Comparison of ENCODE assay signal across 2 cellular contexts in the genomic region with DNA sequence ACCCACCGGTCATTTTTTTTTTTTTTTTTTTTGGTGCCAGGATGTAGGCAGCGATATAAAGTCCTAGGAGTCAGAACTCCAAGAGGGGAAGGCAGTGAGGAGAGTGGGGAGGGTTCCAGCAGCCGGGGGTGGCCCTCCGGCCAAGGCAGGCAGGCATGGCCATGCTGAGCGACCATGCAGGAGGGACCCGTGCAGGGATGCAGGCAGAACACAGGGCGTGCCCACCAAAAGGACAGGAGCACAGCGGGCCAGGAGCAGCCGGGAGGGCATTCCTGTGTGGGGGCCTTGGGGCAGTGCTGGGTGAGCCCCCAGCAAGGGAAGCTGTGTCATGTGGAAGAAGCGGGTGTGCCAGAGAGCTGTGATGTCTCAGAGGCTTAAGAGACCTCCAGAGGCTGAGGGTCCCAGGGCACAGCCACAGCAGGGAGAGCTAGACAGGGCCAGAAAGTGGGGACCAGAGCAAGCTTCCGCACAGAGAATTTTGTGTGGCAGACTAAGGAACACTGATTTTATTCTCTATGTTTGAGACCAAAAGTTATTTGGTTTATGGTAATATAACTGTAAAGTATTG.
A peak's percentile ranks its signal among the peaks of the same experiment; 100 is the strongest.
TF ChIP-seq lines count a peak whose summit lies in the region.

No MANE protein-coding gene starts in this region.

TF ChIP-seq in HepG2, 621 proteins besides CTCF, POLR2A, EP300 and RAD21:
- TF ChIP-seq RORA (CRISPR knock-in tag; IDR thresholded peaks at IDR 0.05) (no peak), HNRNPLL (IDR thresholded peaks at IDR 0.05; ENCODE audit: low read depth, low read length, poor library complexity, severe bottlenecking) (peak; percentile 29), AGO1 (IDR thresholded peaks at IDR 0.05; ENCODE audit: low read depth, low read length, poor library complexity, severe bottlenecking) (peak; percentile 100), NPAS2 (CRISPR knock-in tag; IDR thresholded peaks at IDR 0.05; ENCODE audit: borderline replicate concordance) (no peak), AGO2 (optimal IDR thresholded peaks at IDR 0.05; ENCODE audit: low read depth, low read length) (peak; percentile 83), RBFOX2 (IDR thresholded peaks at IDR 0.05; ENCODE audit: low read depth, low read length) (peak; percentile 58; the same call in 1 of the 2 replicates)
- TF ChIP-seq, protein P1, sequence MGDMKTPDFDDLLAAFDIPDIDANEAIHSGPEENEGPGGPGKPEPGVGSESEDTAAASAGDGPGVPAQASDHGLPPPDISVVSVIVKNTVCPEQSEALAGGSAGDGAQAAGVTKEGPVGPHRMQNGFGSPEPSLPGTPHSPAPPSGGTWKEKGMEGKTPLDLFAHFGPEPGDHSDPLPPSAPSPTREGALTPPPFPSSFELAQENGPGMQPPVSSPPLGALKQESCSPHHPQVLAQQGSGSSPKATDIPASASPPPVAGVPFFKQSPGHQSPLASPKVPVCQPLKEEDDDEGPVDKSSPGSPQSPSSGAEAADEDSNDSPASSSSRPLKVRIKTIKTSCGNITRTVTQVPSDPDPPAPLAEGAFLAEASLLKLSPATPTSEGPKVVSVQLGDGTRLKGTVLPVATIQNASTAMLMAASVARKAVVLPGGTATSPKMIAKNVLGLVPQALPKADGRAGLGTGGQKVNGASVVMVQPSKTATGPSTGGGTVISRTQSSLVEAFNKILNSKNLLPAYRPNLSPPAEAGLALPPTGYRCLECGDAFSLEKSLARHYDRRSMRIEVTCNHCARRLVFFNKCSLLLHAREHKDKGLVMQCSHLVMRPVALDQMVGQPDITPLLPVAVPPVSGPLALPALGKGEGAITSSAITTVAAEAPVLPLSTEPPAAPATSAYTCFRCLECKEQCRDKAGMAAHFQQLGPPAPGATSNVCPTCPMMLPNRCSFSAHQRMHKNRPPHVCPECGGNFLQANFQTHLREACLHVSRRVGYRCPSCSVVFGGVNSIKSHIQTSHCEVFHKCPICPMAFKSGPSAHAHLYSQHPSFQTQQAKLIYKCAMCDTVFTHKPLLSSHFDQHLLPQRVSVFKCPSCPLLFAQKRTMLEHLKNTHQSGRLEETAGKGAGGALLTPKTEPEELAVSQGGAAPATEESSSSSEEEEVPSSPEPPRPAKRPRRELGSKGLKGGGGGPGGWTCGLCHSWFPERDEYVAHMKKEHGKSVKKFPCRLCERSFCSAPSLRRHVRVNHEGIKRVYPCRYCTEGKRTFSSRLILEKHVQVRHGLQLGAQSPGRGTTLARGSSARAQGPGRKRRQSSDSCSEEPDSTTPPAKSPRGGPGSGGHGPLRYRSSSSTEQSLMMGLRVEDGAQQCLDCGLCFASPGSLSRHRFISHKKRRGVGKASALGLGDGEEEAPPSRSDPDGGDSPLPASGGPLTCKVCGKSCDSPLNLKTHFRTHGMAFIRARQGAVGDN (CRISPR knock-in tag; IDR thresholded peaks at IDR 0.05), result peak; percentile 17; the same call in 1 of the 2 replicates
TF ChIP-seq in HepG2: peak in this region for 5.

TF ChIP-seq in H1, 55 proteins besides CTCF, POLR2A, EP300 and RAD21:
- TF ChIP-seq SUZ12 (IDR thresholded peaks at IDR 0.05; ENCODE audit: low read length), result no peak
- TF ChIP-seq JUND (IDR thresholded peaks at IDR 0.05; ENCODE audit: low read length), result no peak
- TF ChIP-seq CREB1 (IDR thresholded peaks at IDR 0.05), result no peak
- no peak for TF ChIP-seq MAFK (IDR thresholded peaks at IDR 0.05; ENCODE audit: low read depth, low read length)
- TF ChIP-seq USF2 (IDR thresholded peaks at IDR 0.05; ENCODE audit: low read length), result no peak
- TF ChIP-seq RFX5 (IDR thresholded peaks at IDR 0.05; ENCODE audit: borderline replicate concordance, low read depth, low read length), result no peak
- TF ChIP-seq RXRA (IDR thresholded peaks at IDR 0.05; ENCODE audit: insufficient read depth, low read depth, low read length), result no peak
- TF ChIP-seq SIX5 (IDR thresholded peaks at IDR 0.05; ENCODE audit: low read depth, low read length), result no peak
- no peak for TF ChIP-seq TEAD4 (IDR thresholded peaks at IDR 0.05; ENCODE audit: low read depth, low read length)
- no peak for TF ChIP-seq ATF2 (IDR thresholded peaks at IDR 0.05; ENCODE audit: low read length)
- TF ChIP-seq YY1 (IDR thresholded peaks at IDR 0.05; ENCODE audit: low read depth, low read length), result no peak
- TF ChIP-seq, protein P2, sequence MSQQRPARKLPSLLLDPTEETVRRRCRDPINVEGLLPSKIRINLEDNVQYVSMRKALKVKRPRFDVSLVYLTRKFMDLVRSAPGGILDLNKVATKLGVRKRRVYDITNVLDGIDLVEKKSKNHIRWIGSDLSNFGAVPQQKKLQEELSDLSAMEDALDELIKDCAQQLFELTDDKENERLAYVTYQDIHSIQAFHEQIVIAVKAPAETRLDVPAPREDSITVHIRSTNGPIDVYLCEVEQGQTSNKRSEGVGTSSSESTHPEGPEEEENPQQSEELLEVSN (IDR thresholded peaks at IDR 0.05), result no peak
- TF ChIP-seq, protein P3, sequence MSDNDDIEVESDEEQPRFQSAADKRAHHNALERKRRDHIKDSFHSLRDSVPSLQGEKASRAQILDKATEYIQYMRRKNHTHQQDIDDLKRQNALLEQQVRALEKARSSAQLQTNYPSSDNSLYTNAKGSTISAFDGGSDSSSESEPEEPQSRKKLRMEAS (IDR thresholded peaks at IDR 0.05), result no peak
- TF ChIP-seq SRF (IDR thresholded peaks at IDR 0.05; ENCODE audit: low read depth, low read length), result no peak
- TF ChIP-seq CBX8 (IDR thresholded peaks at IDR 0.05; ENCODE audit: borderline replicate concordance, low read depth, low read length), result no peak
- TF ChIP-seq SAP30 (IDR thresholded peaks at IDR 0.05; ENCODE audit: insufficient read depth, insufficient replicate concordance, low read length), result no peak
- TF ChIP-seq HDAC6 (IDR thresholded peaks at IDR 0.05; ENCODE audit: low read depth, low read length), result no peak
